Comparison of ENCODE assay signal across 12 cellular contexts in genomic region chr6:117771403-117771802, GRCh38.
DNase-seq lines count a peak whose midpoint lies in the region; ATAC-seq and TF ChIP-seq lines count a peak whose summit lies in the region.
"Had no signal": no experiment of that assay in that cellular context is flagged by ENCODE, and none has a peak within 500 bp of the region (broad histone marks: within the 10 kb centered on the region; RNA-seq: fewer than 3 reads in every experiment).

No MANE protein-coding gene starts in this region.

- H3K27ac ChIP-seq in breast epithelium: no peak overlapping the region
- H3K27ac ChIP-seq: A549, SK-N-MC had no signal

- H3K4me1 ChIP-seq in breast epithelium: no peaks in the 10 kb centered on the region
- H3K4me1 ChIP-seq: A549 had no signal

- no peak for TF ChIP-seq POLR2A in breast epithelium (IDR thresholded peaks at IDR 0.05)

- DNase-seq in GM10266 (ENCODE audit: extremely low spot score) (peak; percentile 51), retina (no peak), breast epithelium (ENCODE audit: low spot score in 2 of 2) (no peak), NCI-H2171 treated with DMSO at 0.1 percent for 48 hours (lab: John Stamatoyannopoulos, UW) (no peak)
- DNase-seq in stimulated activated CD4-positive, alpha-beta T cell treated with anti-CD3 and anti-CD28 coated beads, Interleukin-15, amount 100 ng/mL, for 24 hours: no peak
- DNase-seq: DMS53, NCI-H1694 had no signal

- H3K9me3 ChIP-seq in breast epithelium: peaks cover 5 to 11% of the 10 kb centered on the region in 2 donors
- H3K9me3 ChIP-seq: A549 had no signal

- TF ChIP-seq CTCF in GM10266 (IDR thresholded peaks at IDR 0.05; ENCODE audit: control insufficient read depth, insufficient read depth, low read depth, missing control alignments) (no peak), breast epithelium (IDR thresholded peaks at IDR 0.05) (no peak)

- intact Hi-C loops in breast epithelium (cut with DNase I; ENCODE audit: low total_unique reads): no loop called here

- no peak overlapping the region for H3K4me3 ChIP-seq in breast epithelium
- H3K4me3 ChIP-seq: A549, SK-N-MC had no signal

- no peaks in the 10 kb centered on the region for H3K27me3 ChIP-seq in breast epithelium

- no peaks in the 10 kb centered on the region for H3K36me3 ChIP-seq in breast epithelium

- peak; percentile 98 for ATAC-seq in GM19395 (IDR thresholded peaks at IDR 0.05; ENCODE audit: unreplicated experiment)
- ATAC-seq in HG02870 (IDR thresholded peaks at IDR 0.05; ENCODE audit: unreplicated experiment): peak; percentile 95
- ATAC-seq in HG03571 (IDR thresholded peaks at IDR 0.05; ENCODE audit: unreplicated experiment): peak; percentile 96
- ATAC-seq: A549 had no signal
